9 cellular contexts compared by ENCODE assay signal in genomic region chr1:1351511-1352427, GRCh38. TPM values are rescaled to one million over a fixed set of nuclear protein-coding genes. Genes with fewer than 3 reads are reported as not detected.
DNase-seq lines count a peak whose midpoint lies in the region; ATAC-seq, FAIRE-seq and TF ChIP-seq lines count a peak whose summit lies in the region.
"Had no signal": no experiment of that assay in that cellular context is flagged by ENCODE, and none has a peak within 500 bp of the region (broad histone marks: within the 10 kb centered on the region; RNA-seq: fewer than 3 reads in every experiment).

No MANE protein-coding gene starts in this region.

- no peak for TF ChIP-seq POLR2A in GM12891 (IDR thresholded peaks at IDR 0.05; ENCODE audit: low read depth, low read length)

- H3K4me1 Mint-ChIP-seq in activated T-helper 2 cell treated with anti-CD3 and anti-CD28 coated beads, Interferon-gamma antibody, Interleukin-2, Interleukin-4, amounts not matched to agents 10 μg/mL and 5 μg/mL and 100 μg/mL, durations not matched to agents 14 hours and 24 hours and 36 hours (ENCODE audit: low read depth): peaks cover 4% of the 10 kb centered on the region
- peaks cover 46% of the 10 kb centered on the region for H3K4me1 Mint-ChIP-seq in stimulated activated memory B cell treated with anti-CD40 and anti-IgM and Interleukin-4, amounts not matched to agents 10 μg/mL and 1 μg/mL and 100 μg/mL, for 72 hours

- intact Hi-C loops in activated T-helper 2 cell treated with anti-CD3 and anti-CD28 coated beads, Interferon-gamma antibody, Interleukin-2, Interleukin-4, amounts not matched to agents 10 μg/mL and 5 μg/mL and 100 μg/mL, durations not matched to agents 14 hours and 24 hours and 36 hours (cut with micrococcal nuclease): no loop called here

- no peaks in the 10 kb centered on the region for H3K9me2 ChIP-seq in hepatocyte (replicated peaks; ENCODE audit: insufficient read depth)

- H3K4me1 ChIP-seq in HEK293 (ENCODE audit: control insufficient read depth, insufficient read depth, low read length): peaks cover 14% of the 10 kb centered on the region
- H3K4me1 ChIP-seq in hepatocyte (ENCODE audit: insufficient read depth): peaks cover 35% of the 10 kb centered on the region

- DNase-seq in activated T-helper 2 cell treated with anti-CD3 and anti-CD28 coated beads, Interferon-gamma antibody, Interleukin-2, Interleukin-4, amounts not matched to agents 10 μg/mL and 5 μg/mL and 100 μg/mL, durations not matched to agents 14 hours and 24 hours and 36 hours (ENCODE audit: low spot score): no peak
- DNase-seq in hepatocyte (ENCODE audit: low spot score) (no peak), GM12891 (ENCODE audit: insufficient read length, low spot score) (no peak), frontal cortex (ENCODE audit: low spot score in 2 of 2) (no peak)
- no peak for DNase-seq in activated CD4-positive, alpha-beta T cell treated with anti-CD3 and anti-CD28 coated beads for 1 hour
- DNase-seq: NCI-H524 treated with DMSO at 0.1 percent for 48 hours; stimulated activated CD4-positive, alpha-beta T cell treated with anti-CD3 and anti-CD28 coated beads, Interleukin-12 subunit alpha, Interleukin-12 subunit beta, amount 100 ng/mL, for 4 hours had no signal

- H3K27me3 Mint-ChIP-seq in activated T-helper 2 cell treated with anti-CD3 and anti-CD28 coated beads, Interferon-gamma antibody, Interleukin-2, Interleukin-4, amounts not matched to agents 10 μg/mL and 5 μg/mL and 100 μg/mL, durations not matched to agents 14 hours and 24 hours and 36 hours (ENCODE audit: low read depth): peaks cover 16% of the 10 kb centered on the region
- peaks cover 35% of the 10 kb centered on the region for H3K27me3 Mint-ChIP-seq in stimulated activated memory B cell treated with anti-CD40 and anti-IgM and Interleukin-4, amounts not matched to agents 10 μg/mL and 1 μg/mL and 100 μg/mL, for 72 hours

- no peaks in the 10 kb centered on the region for H3K9me3 ChIP-seq in HEK293 (ENCODE audit: control insufficient read depth, insufficient read depth, low read depth, low read length)
- H3K9me3 ChIP-seq in hepatocyte (ENCODE audit: low read depth): no peaks in the 10 kb centered on the region

- CTCF ChIA-PET in HEK293 (lab: Yijun Ruan, JAX): interaction anchor here (0.6 to 2.7 kb wide), 4 partner anchors 8 to 26 kb away, joined by 3 to 15 read pairs (median 6); partner anchors contain the start of gene AURKAIP1

- POLR2A ChIA-PET in HEK293 (lab: Yijun Ruan, JAX): interaction anchor here (0.6 to 1.3 kb wide), 5 partner anchors 23 to 153 kb away, joined by 3 to 5 read pairs (median 3); partner anchors contain the start of genes AURKAIP1 and CCNL2

- H2AFZ ChIP-seq in hepatocyte: no peak overlapping the region

- no peaks in the 10 kb centered on the region for H3K36me3 Mint-ChIP-seq in activated T-helper 2 cell treated with anti-CD3 and anti-CD28 coated beads, Interferon-gamma antibody, Interleukin-2, Interleukin-4, amounts not matched to agents 10 μg/mL and 5 μg/mL and 100 μg/mL, durations not matched to agents 14 hours and 24 hours and 36 hours (ENCODE audit: low read depth)
- no peaks in the 10 kb centered on the region for H3K36me3 Mint-ChIP-seq in stimulated activated memory B cell treated with anti-CD40 and anti-IgM and Interleukin-4, amounts not matched to agents 10 μg/mL and 1 μg/mL and 100 μg/mL, for 72 hours

- H4K20me1 ChIP-seq in hepatocyte (ENCODE audit: insufficient read depth, poor library complexity, severe bottlenecking): peaks cover 28% of the 10 kb centered on the region

- H3K4me3 ChIP-seq in HEK293 (ENCODE audit: low read depth, low read length) (no peak overlapping the region), hepatocyte (no peak overlapping the region)

- H3K36me3 ChIP-seq in HEK293 (ENCODE audit: control insufficient read depth in 2 of 2, insufficient read depth in 1 of 2, low read length in 2 of 2) (peaks cover 0 to 2% of the 10 kb centered on the region in 2 experiments; a peak in 1 of 3 replicates), hepatocyte (replicated peaks; ENCODE audit: insufficient read depth, low read depth) (no peaks in the 10 kb centered on the region)

- H3K27ac Mint-ChIP-seq in activated T-helper 2 cell treated with anti-CD3 and anti-CD28 coated beads, Interferon-gamma antibody, Interleukin-2, Interleukin-4, amounts not matched to agents 10 μg/mL and 5 μg/mL and 100 μg/mL, durations not matched to agents 14 hours and 24 hours and 36 hours: peak overlapping the region; percentile 34
- H3K27ac Mint-ChIP-seq in stimulated activated memory B cell treated with anti-CD40 and anti-IgM and Interleukin-4, amounts not matched to agents 10 μg/mL and 1 μg/mL and 100 μg/mL, for 72 hours: no peak overlapping the region

- ATAC-seq in stimulated activated memory B cell treated with anti-CD40 and anti-IgM and Interleukin-4, amounts not matched to agents 10 μg/mL and 1 μg/mL and 100 μg/mL, for 72 hours: no peak

- peaks cover 48% of the 10 kb centered on the region for H3K79me2 ChIP-seq in hepatocyte

- WGBS in hepatocyte (ENCODE audit: low lambda C conversion rate, missing lambda C conversion rate): 60% methylated on average over 24 of the region's 29 CpGs

- TF ChIP-seq CTCF in HEK293 (tag by site-specific recombination; IDR thresholded peaks at IDR 0.05) (no peak), hepatocyte (IDR thresholded peaks at IDR 0.05; ENCODE audit: poor library complexity) (no peak)

- no peaks in the 10 kb centered on the region for H3K9me3 Mint-ChIP-seq in activated T-helper 2 cell treated with anti-CD3 and anti-CD28 coated beads, Interferon-gamma antibody, Interleukin-2, Interleukin-4, amounts not matched to agents 10 μg/mL and 5 μg/mL and 100 μg/mL, durations not matched to agents 14 hours and 24 hours and 36 hours
- H3K9me3 Mint-ChIP-seq in stimulated activated memory B cell treated with anti-CD40 and anti-IgM and Interleukin-4, amounts not matched to agents 10 μg/mL and 1 μg/mL and 100 μg/mL, for 72 hours: no peaks in the 10 kb centered on the region

- H3K27me3 ChIP-seq in hepatocyte: no peaks in the 10 kb centered on the region

- H3K4me3 Mint-ChIP-seq in activated T-helper 2 cell treated with anti-CD3 and anti-CD28 coated beads, Interferon-gamma antibody, Interleukin-2, Interleukin-4, amounts not matched to agents 10 μg/mL and 5 μg/mL and 100 μg/mL, durations not matched to agents 14 hours and 24 hours and 36 hours (ENCODE audit: low read depth): peak overlapping the region; percentile 67
- peak overlapping the region; percentile 38 for H3K4me3 Mint-ChIP-seq in stimulated activated memory B cell treated with anti-CD40 and anti-IgM and Interleukin-4, amounts not matched to agents 10 μg/mL and 1 μg/mL and 100 μg/mL, for 72 hours

- FAIRE-seq in GM12891 (lab: Jason Lieb, UNC): no peak
- no peak for FAIRE-seq in frontal cortex (lab: Jason Lieb, UNC)

- H3K4me2 ChIP-seq in hepatocyte: peak overlapping the region; percentile 70

- H3K27ac ChIP-seq in HEK293 (ENCODE audit: extremely low read depth, low read depth, low read length) (no peak overlapping the region), hepatocyte (peak overlapping the region; percentile 20)

TF ChIP-seq in GM12891, 5 proteins besides CTCF, POLR2A, EP300 and RAD21:
- no peak for TF ChIP-seq PAX5 (IDR thresholded peaks at IDR 0.05; ENCODE audit: insufficient read depth, low read length, severe bottlenecking)
- TF ChIP-seq TAF1 (IDR thresholded peaks at IDR 0.05; ENCODE audit: low read depth, low read length): no peak
- no peak for TF ChIP-seq POLR2AphosphoS5 (IDR thresholded peaks at IDR 0.05; ENCODE audit: low read depth, low read length)
- no peak for TF ChIP-seq POU2F2 (IDR thresholded peaks at IDR 0.05; ENCODE audit: low read depth, low read length)
- TF ChIP-seq SPI1 (IDR thresholded peaks at IDR 0.05; ENCODE audit: low read depth, low read length): no peak
TF ChIP-seq in GM12891: peak in this region for 0.

RNA-seq across cellular contexts. Expression of gene DVL1, which starts 2.6 kb away (rescaled TPM):
- total RNA-seq in activated T-helper 2 cell treated with anti-CD3 and anti-CD28 coated beads, Interferon-gamma antibody, Interleukin-2, Interleukin-4, amounts not matched to agents 10 μg/mL and 5 μg/mL and 100 μg/mL, durations not matched to agents 14 hours and 24 hours and 36 hours: 53.8 and 60.7 TPM in 2 replicates
- total RNA-seq in hepatocyte (58.0 and 61.6 TPM in 2 replicates), frontal cortex (65.2 TPM)
- 49.1 and 50.5 TPM in 2 replicates for polyA plus RNA-seq in hepatocyte
- polyA plus RNA-seq in GM12891 (2012; ENCODE audit: low read depth, missing spikeins): 11.5 TPM

RNA-seq across cellular contexts. Expression of gene MXRA8, which starts 6.6 kb away (rescaled TPM):
- total RNA-seq in activated T-helper 2 cell treated with anti-CD3 and anti-CD28 coated beads, Interferon-gamma antibody, Interleukin-2, Interleukin-4, amounts not matched to agents 10 μg/mL and 5 μg/mL and 100 μg/mL, durations not matched to agents 14 hours and 24 hours and 36 hours: 0.21 TPM in 1 of 2 replicates, not detected in the other
- 138 and 155 TPM in 2 replicates for total RNA-seq in hepatocyte
- polyA plus RNA-seq in hepatocyte: 242 and 261 TPM in 2 replicates
- polyA plus RNA-seq in GM12891 (2012; ENCODE audit: low read depth, missing spikeins): 2.3 TPM
- 10.2 TPM for total RNA-seq in frontal cortex

RNA-seq across cellular contexts. Expression of gene TAS1R3, which starts 20.7 kb away (rescaled TPM):
- 0.32 and 0.44 TPM in 2 replicates for total RNA-seq in activated T-helper 2 cell treated with anti-CD3 and anti-CD28 coated beads, Interferon-gamma antibody, Interleukin-2, Interleukin-4, amounts not matched to agents 10 μg/mL and 5 μg/mL and 100 μg/mL, durations not matched to agents 14 hours and 24 hours and 36 hours
- total RNA-seq in hepatocyte: 0.17 TPM in 1 of 2 replicates, not detected in the other
- 0.42 and 1.0 TPM in 2 replicates for polyA plus RNA-seq in hepatocyte
- polyA plus RNA-seq in GM12891 (2012; ENCODE audit: low read depth, missing spikeins): 0.50 TPM
- 0.41 TPM for total RNA-seq in frontal cortex

RNA-seq across cellular contexts. Expression of gene AURKAIP1, which starts 23.2 kb away (rescaled TPM):
- 133 TPM in 2 replicates for total RNA-seq in activated T-helper 2 cell treated with anti-CD3 and anti-CD28 coated beads, Interferon-gamma antibody, Interleukin-2, Interleukin-4, amounts not matched to agents 10 μg/mL and 5 μg/mL and 100 μg/mL, durations not matched to agents 14 hours and 24 hours and 36 hours
- 92.9 and 105 TPM in 2 replicates for total RNA-seq in hepatocyte
- 238 and 246 TPM in 2 replicates for polyA plus RNA-seq in hepatocyte
- 101 TPM for polyA plus RNA-seq in GM12891 (2012; ENCODE audit: low read depth, missing spikeins)
- 31.0 TPM for total RNA-seq in frontal cortex

RNA-seq across cellular contexts. Expression of gene CPTP, which starts 27.2 kb away (rescaled TPM):
- total RNA-seq in activated T-helper 2 cell treated with anti-CD3 and anti-CD28 coated beads, Interferon-gamma antibody, Interleukin-2, Interleukin-4, amounts not matched to agents 10 μg/mL and 5 μg/mL and 100 μg/mL, durations not matched to agents 14 hours and 24 hours and 36 hours: 12.1 and 13.1 TPM in 2 replicates
- total RNA-seq in hepatocyte (12.8 and 22.9 TPM in 2 replicates), frontal cortex (14.3 TPM)
- polyA plus RNA-seq in hepatocyte: 43.2 and 45.6 TPM in 2 replicates
- polyA plus RNA-seq in GM12891 (2012; ENCODE audit: low read depth, missing spikeins): 11.6 TPM

Comparison
In these comparisons a context has a peak if more than half of its experiments do, and no peak if none do; other contexts are left out.
1. RNA of gene MXRA8, which starts 6.6 kb away (total RNA-seq): 138 to 155 TPM in hepatocyte; 10.2 TPM in frontal cortex (single experiment) and 0.21 TPM in activated T-helper 2 cell treated with anti-CD3 and anti-CD28 coated beads, Interferon-gamma antibody, Interleukin-2, Interleukin-4, amounts not matched to agents 10 μg/mL and 5 μg/mL and 100 μg/mL, durations not matched to agents 14 hours and 24 hours and 36 hours; every median in the first group is over 10 times any median in the second.